Comparison of ENCODE assay signal across 13 cellular contexts in genomic region chr12:24499151-24500146, GRCh38.
A peak's percentile ranks its signal among the peaks of the same experiment; 100 is the strongest.
DNase-seq lines count a peak whose midpoint lies in the region; ATAC-seq, FAIRE-seq and TF ChIP-seq lines count a peak whose summit lies in the region.
"Had no signal": no experiment of that assay in that cellular context is flagged by ENCODE, and none has a peak within 500 bp of the region (broad histone marks: within the 10 kb centered on the region; RNA-seq: fewer than 3 reads in every experiment).

No MANE protein-coding gene starts in this region.

- TF ChIP-seq CTCF in chondrocyte (IDR thresholded peaks at IDR 0.05) (no peak), tibial nerve (IDR thresholded peaks at IDR 0.05) (no peak)

- ATAC-seq in HG02798 (IDR thresholded peaks at IDR 0.05; ENCODE audit: poor library complexity, unreplicated experiment) (no peak), GM21717 (IDR thresholded peaks at IDR 0.05; ENCODE audit: unreplicated experiment) (no peak)
- ATAC-seq: T-helper 17 cell had no signal

- no peak for FAIRE-seq in H54 (lab: Jason Lieb, UNC)

- peaks cover 61% of the 10 kb centered on the region for H3K4me1 Mint-ChIP-seq in chondrocyte (ENCODE audit: low read depth)
- H3K4me1 Mint-ChIP-seq: central memory CD8-positive, alpha-beta T cell; T-helper 17 cell had no signal

- peak overlapping the region; percentile 32 to 82 (median 58) for H3K27ac ChIP-seq in tibial nerve
- H3K27ac ChIP-seq: neutrophil had no signal

- TF ChIP-seq EP300 in tibial nerve (IDR thresholded peaks at IDR 0.05), result peak; percentile 55 to 74

- peaks cover 0 to 43% (median 8%) of the 10 kb centered on the region in 4 donors for H3K4me1 ChIP-seq in tibial nerve

- peaks cover 6% of the 10 kb centered on the region for H3K9me3 Mint-ChIP-seq in chondrocyte (ENCODE audit: low read depth)
- H3K9me3 Mint-ChIP-seq: central memory CD8-positive, alpha-beta T cell had no signal

- H3K36me3 Mint-ChIP-seq in chondrocyte (ENCODE audit: low read depth), result no peaks in the 10 kb centered on the region

- no peaks in the 10 kb centered on the region for H3K36me3 ChIP-seq in tibial nerve
- H3K36me3 ChIP-seq: neutrophil had no signal

- TF ChIP-seq POLR2A in tibial nerve (IDR thresholded peaks at IDR 0.05) (no peak), H54 (IDR thresholded peaks at IDR 0.05; ENCODE audit: low read depth, low read length) (no peak)

- H3K27ac Mint-ChIP-seq in chondrocyte (ENCODE audit: unreplicated experiment), result peak overlapping the region; percentile 84
- H3K27ac Mint-ChIP-seq: T-helper 17 cell had no signal

- H3K27me3 Mint-ChIP-seq in chondrocyte (ENCODE audit: low read depth), result no peaks in the 10 kb centered on the region
- H3K27me3 Mint-ChIP-seq: central memory CD8-positive, alpha-beta T cell; T-helper 17 cell had no signal

- DNase-seq in M059J (ENCODE audit: low read depth) (peak; percentile 88), chondrocyte (ENCODE audit: low spot score) (no peak), kidney tubule cell (ENCODE audit: low spot score) (peak; percentile 22), tibial nerve (ENCODE audit: low spot score in 2 of 2) (no peak), SKM-1 (lab: John Stamatoyannopoulos, UW; ENCODE audit: unreplicated experiment) (no peak), H54 (ENCODE audit: insufficient read length, low spot score) (no peak)
- DNase-seq: DMS79, MV-4-11, T-helper 17 cell had no signal

- H3K9me3 ChIP-seq in tibial nerve, result no peaks in the 10 kb centered on the region
- H3K9me3 ChIP-seq: neutrophil had no signal

- peak overlapping the region; percentile 10 for H3K4me3 Mint-ChIP-seq in chondrocyte (ENCODE audit: unreplicated experiment)
- H3K4me3 Mint-ChIP-seq: central memory CD8-positive, alpha-beta T cell; T-helper 17 cell had no signal

- H3K27me3 ChIP-seq in tibial nerve, result no peaks in the 10 kb centered on the region
- H3K27me3 ChIP-seq: neutrophil had no signal

- 70 to 77% methylated on average over 8 of the region's 8 CpGs for WGBS in tibial nerve, 2 donors

- no peak overlapping the region for H3K4me3 ChIP-seq in tibial nerve

Comparison
In these comparisons a context has a peak if more than half of its experiments do, and no peak if none do; other contexts are left out.
1. DNase-seq: peak in M059J (single experiment) and kidney tubule cell (single experiment); none in chondrocyte (single experiment), tibial nerve (0 of 2), SKM-1 (single experiment) and H54 (single experiment).